18 cellular contexts compared by ENCODE assay signal in the genomic region with DNA sequence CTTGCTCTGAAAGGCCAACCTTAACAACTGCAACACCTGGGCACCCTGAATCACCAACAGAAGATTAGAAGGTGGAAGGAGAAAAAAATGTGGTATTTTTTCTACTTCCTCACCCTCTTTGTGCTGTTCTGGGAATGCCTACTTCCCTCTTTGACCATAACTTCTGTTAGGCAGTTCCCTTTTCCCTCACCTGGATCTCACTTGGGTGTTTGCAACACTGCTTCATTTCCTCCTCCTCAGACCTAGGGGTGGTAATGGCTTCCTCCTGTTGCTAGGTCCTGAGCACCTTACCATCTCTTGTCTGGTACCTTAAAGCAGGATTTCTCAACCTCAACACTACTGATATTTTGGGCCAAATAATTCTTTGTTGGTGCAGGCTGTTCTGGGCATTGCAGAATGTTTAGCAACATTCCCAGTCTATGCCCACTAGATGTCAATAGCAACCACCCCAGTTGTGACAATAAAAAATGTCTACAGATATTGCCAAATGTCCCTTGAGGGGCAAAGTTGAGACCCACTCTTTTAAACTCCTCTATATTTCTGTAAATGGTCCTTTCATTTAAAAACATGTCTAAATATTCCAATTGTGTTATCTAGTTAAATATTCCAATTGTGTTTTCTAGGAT.
DNase-seq lines count a peak whose midpoint lies in the region; ATAC-seq, FAIRE-seq and TF ChIP-seq lines count a peak whose summit lies in the region.
"Had no signal": no experiment of that assay in that cellular context is flagged by ENCODE, and none has a peak within 500 bp of the region (broad histone marks: within the 10 kb centered on the region; RNA-seq: fewer than 3 reads in every experiment).

No MANE protein-coding gene starts in this region.

- no peak for FAIRE-seq in bronchial epithelial cell (lab: Jason Lieb, UNC)
- FAIRE-seq: endometrium had no signal

- H3K4me1 ChIP-seq in GM23338 (ENCODE audit: insufficient read depth) (no peaks in the 10 kb centered on the region), osteoblast (ENCODE audit: insufficient read depth, low read length) (no peaks in the 10 kb centered on the region), uterus (no peaks in the 10 kb centered on the region)

- no peaks in the 10 kb centered on the region for H3K36me3 ChIP-seq in GM23338 (ENCODE audit: insufficient read depth)
- no peaks in the 10 kb centered on the region for H3K36me3 ChIP-seq in bronchial epithelial cell (ENCODE audit: control insufficient read depth, insufficient read depth, low read length)
- no peaks in the 10 kb centered on the region for H3K36me3 ChIP-seq in osteoblast (ENCODE audit: insufficient read depth, low read length)
- no peaks in the 10 kb centered on the region for H3K36me3 ChIP-seq in uterus

- H3K27ac ChIP-seq in GM23338 (ENCODE audit: low read depth) (no peak overlapping the region), osteoblast (ENCODE audit: low read depth, low read length) (no peak overlapping the region), uterus (no peak overlapping the region)
- H3K27ac ChIP-seq: SK-N-MC had no signal

- H3K4me3 ChIP-seq in GM23338 (no peak overlapping the region), bronchial epithelial cell (ENCODE audit: low read depth, low read length) (no peak overlapping the region), osteoblast (ENCODE audit: insufficient read depth, low read length) (no peak overlapping the region), uterus (no peak overlapping the region)
- H3K4me3 ChIP-seq: GM12878, SK-N-MC had no signal

- no peak for ATAC-seq in GM23338
- ATAC-seq: GM12878 had no signal

- H3K4me2 ChIP-seq in GM23338: no peak overlapping the region
- H3K4me2 ChIP-seq in osteoblast (ENCODE audit: insufficient read depth, low read length): no peak overlapping the region

- H3K27me3 ChIP-seq in GM23338 (ENCODE audit: insufficient read depth): no peaks in the 10 kb centered on the region
- no peaks in the 10 kb centered on the region for H3K27me3 ChIP-seq in bronchial epithelial cell (ENCODE audit: control insufficient read depth, insufficient read depth, low read length)
- no peaks in the 10 kb centered on the region for H3K27me3 ChIP-seq in osteoblast (ENCODE audit: insufficient read depth, low read length)
- no peaks in the 10 kb centered on the region for H3K27me3 ChIP-seq in uterus

- H3K79me2 ChIP-seq in GM23338 (replicated peaks; ENCODE audit: insufficient read depth) (no peaks in the 10 kb centered on the region), osteoblast (ENCODE audit: insufficient read depth, low read length) (no peaks in the 10 kb centered on the region)

- H3K27me3 Mint-ChIP-seq in GM23338 (ENCODE audit: insufficient read depth, low read depth, poor library complexity): peaks cover 2% of the 10 kb centered on the region
- H3K27me3 Mint-ChIP-seq in activated naive CD8-positive, alpha-beta T cell treated with anti-CD3 and anti-CD28 coated beads for 36 hours: no peaks in the 10 kb centered on the region

- intact Hi-C loops in uterus (cut with DNase I; ENCODE audit: low total_unique reads): no loop called here

- TF ChIP-seq CTCF in GM23338 (conservative IDR thresholded peaks at IDR 0.05; ENCODE audit: low read depth in 2 of 2): 0 out of 4 replicates have a peak, but pooled peaks have one; percentile 5 to 8
- peak; percentile 29 for TF ChIP-seq CTCF in bronchial epithelial cell (IDR thresholded peaks at IDR 0.05; ENCODE audit: insufficient read depth, low read length, severe bottlenecking)
- peak; percentile 6 for TF ChIP-seq CTCF in osteoblast (IDR thresholded peaks at IDR 0.05; ENCODE audit: extremely low read depth, low read depth, low read length)
- no peak for TF ChIP-seq CTCF in uterus (IDR thresholded peaks at IDR 0.05)

- peaks cover 11% of the 10 kb centered on the region; the same call in 1 of the 3 replicates for H3K9me3 Mint-ChIP-seq in GM23338
- no peaks in the 10 kb centered on the region for H3K9me3 Mint-ChIP-seq in activated naive CD8-positive, alpha-beta T cell treated with anti-CD3 and anti-CD28 coated beads for 36 hours

- no peak for DNase-seq in GM23338 (ENCODE audit: low spot score)
- peak; percentile 8 for DNase-seq in NAMALWA (ENCODE audit: low spot score)
- DNase-seq in bronchial epithelial cell (ENCODE audit: low read depth): no peak
- no peak for DNase-seq in osteoblast (ENCODE audit: insufficient read length, low spot score, missing footprints)
- DNase-seq in hepatic stellate cell (ENCODE audit: low spot score): no peak
- no peak for DNase-seq in uterus
- DNase-seq in activated naive CD8-positive, alpha-beta T cell treated with anti-CD3 and anti-CD28 coated beads for 36 hours: no peak
- DNase-seq in NCI-H526 (lab: John Stamatoyannopoulos, UW): no peak
- DNase-seq: activated gamma-delta T cell treated with Interleukin-2 at 50 U/mL for 16 hours; CD4-positive, alpha-beta memory T cell; KG1; left cardiac atrium; NCI-H1930; stimulated activated CD4-positive, alpha-beta T cell treated with anti-CD3 and anti-CD28 coated beads, Interleukin-2, amount 100 ng/mL, for 24 hours; trophoblast cell had no signal

- H3K27ac Mint-ChIP-seq in GM23338: no peak overlapping the region
- H3K27ac Mint-ChIP-seq in activated naive CD8-positive, alpha-beta T cell treated with anti-CD3 and anti-CD28 coated beads for 36 hours: no peak overlapping the region
- H3K27ac Mint-ChIP-seq: CD4-positive, alpha-beta memory T cell had no signal

- H4K20me1 ChIP-seq in GM23338 (replicated peaks; ENCODE audit: insufficient read depth) (no peaks in the 10 kb centered on the region), osteoblast (ENCODE audit: insufficient read depth, low read length) (no peaks in the 10 kb centered on the region)

- no peaks in the 10 kb centered on the region for H3F3A ChIP-seq in GM23338 (replicated peaks; ENCODE audit: low read depth)

- H3K36me3 Mint-ChIP-seq in GM23338 (ENCODE audit: low read depth): peaks cover 4% of the 10 kb centered on the region; the same call in 2 of the 3 replicates
- no peaks in the 10 kb centered on the region for H3K36me3 Mint-ChIP-seq in activated naive CD8-positive, alpha-beta T cell treated with anti-CD3 and anti-CD28 coated beads for 36 hours
- H3K36me3 Mint-ChIP-seq: CD4-positive, alpha-beta memory T cell had no signal

- H3K9me3 ChIP-seq in osteoblast (ENCODE audit: low read depth, low read length) (no peaks in the 10 kb centered on the region), uterus (no peaks in the 10 kb centered on the region)

- no peaks in the 10 kb centered on the region for H3K4me1 Mint-ChIP-seq in GM23338
- H3K4me1 Mint-ChIP-seq in activated naive CD8-positive, alpha-beta T cell treated with anti-CD3 and anti-CD28 coated beads for 36 hours: no peaks in the 10 kb centered on the region
- H3K4me1 Mint-ChIP-seq: CD4-positive, alpha-beta memory T cell had no signal

- H2AFZ ChIP-seq in GM23338: peak overlapping the region; percentile 38; the same call in 1 of the 2 replicates
- no peak overlapping the region for H2AFZ ChIP-seq in osteoblast (ENCODE audit: low read length)

- no peak for TF ChIP-seq POLR2A in uterus (IDR thresholded peaks at IDR 0.05)

- H3K9me2 ChIP-seq in GM23338 (ENCODE audit: insufficient read depth): peaks cover 5% of the 10 kb centered on the region; the same call in 1 of the 2 replicates

- no peak overlapping the region for H3K4me3 Mint-ChIP-seq in GM23338
- H3K4me3 Mint-ChIP-seq in activated naive CD8-positive, alpha-beta T cell treated with anti-CD3 and anti-CD28 coated beads for 36 hours: no peak overlapping the region
- H3K4me3 Mint-ChIP-seq: CD4-positive, alpha-beta memory T cell had no signal

TF ChIP-seq in GM23338, 12 proteins besides CTCF, POLR2A, EP300 and RAD21 (continues in another document):
- TF ChIP-seq, protein P1, sequence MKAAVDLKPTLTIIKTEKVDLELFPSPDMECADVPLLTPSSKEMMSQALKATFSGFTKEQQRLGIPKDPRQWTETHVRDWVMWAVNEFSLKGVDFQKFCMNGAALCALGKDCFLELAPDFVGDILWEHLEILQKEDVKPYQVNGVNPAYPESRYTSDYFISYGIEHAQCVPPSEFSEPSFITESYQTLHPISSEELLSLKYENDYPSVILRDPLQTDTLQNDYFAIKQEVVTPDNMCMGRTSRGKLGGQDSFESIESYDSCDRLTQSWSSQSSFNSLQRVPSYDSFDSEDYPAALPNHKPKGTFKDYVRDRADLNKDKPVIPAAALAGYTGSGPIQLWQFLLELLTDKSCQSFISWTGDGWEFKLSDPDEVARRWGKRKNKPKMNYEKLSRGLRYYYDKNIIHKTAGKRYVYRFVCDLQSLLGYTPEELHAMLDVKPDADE (IDR thresholded peaks at IDR 0.05): no peak
- TF ChIP-seq, protein P2, sequence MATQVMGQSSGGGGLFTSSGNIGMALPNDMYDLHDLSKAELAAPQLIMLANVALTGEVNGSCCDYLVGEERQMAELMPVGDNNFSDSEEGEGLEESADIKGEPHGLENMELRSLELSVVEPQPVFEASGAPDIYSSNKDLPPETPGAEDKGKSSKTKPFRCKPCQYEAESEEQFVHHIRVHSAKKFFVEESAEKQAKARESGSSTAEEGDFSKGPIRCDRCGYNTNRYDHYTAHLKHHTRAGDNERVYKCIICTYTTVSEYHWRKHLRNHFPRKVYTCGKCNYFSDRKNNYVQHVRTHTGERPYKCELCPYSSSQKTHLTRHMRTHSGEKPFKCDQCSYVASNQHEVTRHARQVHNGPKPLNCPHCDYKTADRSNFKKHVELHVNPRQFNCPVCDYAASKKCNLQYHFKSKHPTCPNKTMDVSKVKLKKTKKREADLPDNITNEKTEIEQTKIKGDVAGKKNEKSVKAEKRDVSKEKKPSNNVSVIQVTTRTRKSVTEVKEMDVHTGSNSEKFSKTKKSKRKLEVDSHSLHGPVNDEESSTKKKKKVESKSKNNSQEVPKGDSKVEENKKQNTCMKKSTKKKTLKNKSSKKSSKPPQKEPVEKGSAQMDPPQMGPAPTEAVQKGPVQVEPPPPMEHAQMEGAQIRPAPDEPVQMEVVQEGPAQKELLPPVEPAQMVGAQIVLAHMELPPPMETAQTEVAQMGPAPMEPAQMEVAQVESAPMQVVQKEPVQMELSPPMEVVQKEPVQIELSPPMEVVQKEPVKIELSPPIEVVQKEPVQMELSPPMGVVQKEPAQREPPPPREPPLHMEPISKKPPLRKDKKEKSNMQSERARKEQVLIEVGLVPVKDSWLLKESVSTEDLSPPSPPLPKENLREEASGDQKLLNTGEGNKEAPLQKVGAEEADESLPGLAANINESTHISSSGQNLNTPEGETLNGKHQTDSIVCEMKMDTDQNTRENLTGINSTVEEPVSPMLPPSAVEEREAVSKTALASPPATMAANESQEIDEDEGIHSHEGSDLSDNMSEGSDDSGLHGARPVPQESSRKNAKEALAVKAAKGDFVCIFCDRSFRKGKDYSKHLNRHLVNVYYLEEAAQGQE (IDR thresholded peaks at IDR 0.05; ENCODE audit: unreplicated experiment): no peak
- TF ChIP-seq CREB1 (CRISPR knock-in tag; IDR thresholded peaks at IDR 0.05; ENCODE audit: low read depth): no peak

Comparison
In these comparisons a context has a peak if more than half of its experiments do, and no peak if none do; other contexts are left out.
1. CTCF ChIP-seq: peak in GM23338 (2 of 2), bronchial epithelial cell (single experiment) and osteoblast (single experiment); none in uterus (0 of 4).